Comparison of ENCODE assay signal across 8 cellular contexts in the genomic region with DNA sequence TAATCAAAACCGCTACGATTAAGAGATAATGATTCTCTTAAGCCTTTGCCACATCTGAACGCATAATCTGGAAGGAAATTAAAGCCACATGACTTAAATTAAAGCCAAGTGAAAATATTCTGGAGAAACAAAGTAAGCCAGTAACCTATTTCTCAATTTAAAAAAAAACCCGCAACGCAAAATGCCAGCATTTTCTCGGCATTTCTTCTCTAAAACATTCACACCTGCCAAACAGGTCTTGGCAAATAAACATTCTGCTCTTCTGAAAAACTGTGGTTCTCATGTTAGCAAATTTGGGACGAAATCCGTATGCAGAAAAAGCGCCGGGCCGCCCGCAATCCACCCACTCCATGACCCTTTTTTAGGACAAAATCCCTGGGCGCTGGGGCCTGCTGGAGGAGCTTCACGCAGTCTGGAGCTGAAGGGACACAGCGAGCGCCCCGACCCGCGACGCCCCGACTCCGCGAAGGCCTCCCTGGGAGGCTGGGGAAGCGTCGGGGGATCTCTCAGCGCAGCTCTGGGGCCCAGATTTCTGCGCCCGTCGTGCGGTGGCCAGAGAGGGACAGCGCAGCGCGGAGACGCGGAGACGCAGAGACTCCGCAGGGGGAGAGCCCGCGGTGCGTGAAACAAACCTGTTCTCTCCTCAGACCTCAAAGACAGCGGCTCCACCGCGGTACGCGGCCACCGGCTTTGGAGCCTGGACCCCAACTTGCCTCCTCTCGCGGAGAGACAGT. TPM values are rescaled to one million over a fixed set of nuclear protein-coding genes. Genes with fewer than 3 reads are reported as not detected.
DNase-seq lines count a peak whose midpoint lies in the region; ATAC-seq and TF ChIP-seq lines count a peak whose summit lies in the region.

No MANE protein-coding gene starts in this region.

- peak; percentile 40 for ATAC-seq in GM18868 (IDR thresholded peaks at IDR 0.05; ENCODE audit: unreplicated experiment)
- ATAC-seq in HG02571 (IDR thresholded peaks at IDR 0.05; ENCODE audit: unreplicated experiment), result peak; percentile 32

- peak overlapping the region; percentile 100 for H3K4me3 Mint-ChIP-seq in nephron

- no peaks in the 10 kb centered on the region for H4K20me1 ChIP-seq in OCI-LY1 (ENCODE audit: insufficient read depth, low read length)

- H3K4me2 ChIP-seq in OCI-LY1 (ENCODE audit: low read length), result peak overlapping the region; percentile 88

- peak overlapping the region; percentile 79 for H3K9ac ChIP-seq in OCI-LY1 (ENCODE audit: low read length)

- no peaks in the 10 kb centered on the region for H3K9me3 ChIP-seq in OCI-LY1 (ENCODE audit: low read length)

- peak overlapping the region; percentile 60; the same call in 1 of the 2 replicates for H2AFZ ChIP-seq in OCI-LY1 (ENCODE audit: low read length)

- H3K9me2 ChIP-seq in OCI-LY1 (ENCODE audit: low read depth, low read length), result no peaks in the 10 kb centered on the region

- H3F3A ChIP-seq in OCI-LY1 (ENCODE audit: insufficient read depth, low read length), result peaks cover 13% of the 10 kb centered on the region

- peaks cover 26% of the 10 kb centered on the region for H3K4me1 ChIP-seq in OCI-LY1 (ENCODE audit: insufficient read depth, low read length, severe bottlenecking)

- peak overlapping the region; percentile 98 to 100 (median 99) for H3K27ac Mint-ChIP-seq in nephron

- H3K36me3 ChIP-seq in OCI-LY1 (ENCODE audit: insufficient read depth, low read length), result peaks cover 41% of the 10 kb centered on the region

- no peak overlapping the region for H3K27ac ChIP-seq in OCI-LY1 (ENCODE audit: low read depth, low read length, poor library complexity, severe bottlenecking)

- peaks cover 46% of the 10 kb centered on the region for H3K36me3 Mint-ChIP-seq in nephron (ENCODE audit: low read depth)

- peaks cover 13% of the 10 kb centered on the region for H3K79me2 ChIP-seq in OCI-LY1 (ENCODE audit: insufficient read depth, low read length)

- H3K4me3 ChIP-seq in OCI-LY1 (ENCODE audit: low read depth, low read length, poor library complexity, severe bottlenecking) (peak overlapping the region; percentile 90), epithelial cell of esophagus (ENCODE audit: low read length) (peak overlapping the region; percentile 86)

- H3K27me3 ChIP-seq in OCI-LY1 (ENCODE audit: insufficient read depth, low read length), result no peaks in the 10 kb centered on the region

- peaks cover 50% of the 10 kb centered on the region for H3K4me1 Mint-ChIP-seq in nephron

- DNase-seq in epithelial cell of esophagus (ENCODE audit: low read depth) (no peak), DMS 273 (lab: John Stamatoyannopoulos, UW; ENCODE audit: unreplicated experiment) (no peak), cerebellum (ENCODE audit: low spot score) (no peak), NCI-H1105 (lab: John Stamatoyannopoulos, UW) (no peak)

- H3K27me3 Mint-ChIP-seq in nephron (ENCODE audit: low read depth), result no peaks in the 10 kb centered on the region

- H3K9me3 Mint-ChIP-seq in nephron, result no peaks in the 10 kb centered on the region

- TF ChIP-seq CTCF in OCI-LY1 (IDR thresholded peaks at IDR 0.05; ENCODE audit: low read length), result no peak
- no peak for TF ChIP-seq CTCF in epithelial cell of esophagus (IDR thresholded peaks at IDR 0.05; ENCODE audit: insufficient read depth, low read depth, low read length, missing control alignments)
- no peak for TF ChIP-seq CTCF in nephron (IDR thresholded peaks at IDR 0.05; ENCODE audit: unreplicated experiment in 3 of 3)

RNA-seq across cellular contexts. Expression of a gene that starts 0.5 kb away (rescaled TPM):
- 23.5 TPM for total RNA-seq in cerebellum

RNA-seq across cellular contexts. Expression of a gene that starts 0.6 kb away (rescaled TPM):
- 1,353 TPM for total RNA-seq in cerebellum

RNA-seq across cellular contexts. Expression of a gene that starts 28.8 kb away (rescaled TPM):
- total RNA-seq in cerebellum, result 24.0 TPM
